ENCODE assay signal across 1 cellular context in the genomic region with DNA sequence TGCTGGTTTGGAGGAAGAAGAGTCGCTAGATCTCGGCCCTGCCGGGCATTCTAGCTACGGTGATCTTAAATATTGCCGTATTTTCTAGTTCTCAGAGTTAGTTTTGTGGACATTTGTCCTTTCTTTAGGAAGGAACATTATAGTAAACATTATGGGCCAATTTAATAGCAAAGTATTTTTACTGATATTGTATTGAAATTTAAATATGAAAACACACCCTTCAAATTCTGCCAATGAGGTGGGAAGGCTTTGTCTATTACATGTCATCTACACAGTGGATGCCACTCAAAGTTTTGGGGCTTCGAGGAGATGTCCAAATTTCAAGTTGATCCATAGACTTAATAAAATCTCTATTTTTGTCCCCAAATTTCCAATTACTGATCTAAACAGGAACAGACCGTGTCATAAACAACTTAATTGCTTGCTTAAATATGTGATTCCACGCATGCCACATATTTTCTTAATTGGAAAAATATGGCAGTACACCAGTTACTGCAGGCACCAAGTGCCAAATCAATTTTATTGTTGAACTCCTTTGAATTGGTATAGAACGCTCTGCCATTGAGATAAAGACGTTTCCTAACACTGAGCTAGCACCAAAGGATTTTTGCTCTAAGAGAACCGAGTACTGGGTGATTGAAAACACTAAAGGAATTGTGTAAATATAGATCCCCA.
TF ChIP-seq lines count a peak whose summit lies in the region.

No MANE protein-coding gene starts in this region.

TF ChIP-seq in IMR-90, 13 proteins besides CTCF, POLR2A, EP300 and RAD21:
- TF ChIP-seq, protein P1, sequence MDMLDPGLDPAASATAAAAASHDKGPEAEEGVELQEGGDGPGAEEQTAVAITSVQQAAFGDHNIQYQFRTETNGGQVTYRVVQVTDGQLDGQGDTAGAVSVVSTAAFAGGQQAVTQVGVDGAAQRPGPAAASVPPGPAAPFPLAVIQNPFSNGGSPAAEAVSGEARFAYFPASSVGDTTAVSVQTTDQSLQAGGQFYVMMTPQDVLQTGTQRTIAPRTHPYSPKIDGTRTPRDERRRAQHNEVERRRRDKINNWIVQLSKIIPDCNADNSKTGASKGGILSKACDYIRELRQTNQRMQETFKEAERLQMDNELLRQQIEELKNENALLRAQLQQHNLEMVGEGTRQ (IDR thresholded peaks at IDR 0.05; ENCODE audit: low read depth, low read length): no peak
- TF ChIP-seq CHD1 (IDR thresholded peaks at IDR 0.05; ENCODE audit: low read depth, low read length) (no peak), MXI1 (IDR thresholded peaks at IDR 0.05; ENCODE audit: borderline replicate concordance, low read depth, low read length) (no peak), MAFK (IDR thresholded peaks at IDR 0.05; ENCODE audit: low read depth, low read length) (no peak), RFX5 (IDR thresholded peaks at IDR 0.05; ENCODE audit: low read depth, low read length) (no peak), NFE2L2 (IDR thresholded peaks at IDR 0.05; ENCODE audit: low read depth, low read length) (no peak), CEBPB (IDR thresholded peaks at IDR 0.05; ENCODE audit: low read depth, low read length) (no peak), SMC3 (IDR thresholded peaks at IDR 0.05; ENCODE audit: low read depth, low read length) (no peak), MAZ (IDR thresholded peaks at IDR 0.05; ENCODE audit: borderline replicate concordance, low read depth, low read length) (no peak), FOS (IDR thresholded peaks at IDR 0.05; ENCODE audit: low read depth, low read length) (no peak), RCOR1 (IDR thresholded peaks at IDR 0.05; ENCODE audit: insufficient replicate concordance, low read length) (no peak), BHLHE40 (IDR thresholded peaks at IDR 0.05; ENCODE audit: low read depth, low read length) (no peak)
- TF ChIP-seq, protein P2, sequence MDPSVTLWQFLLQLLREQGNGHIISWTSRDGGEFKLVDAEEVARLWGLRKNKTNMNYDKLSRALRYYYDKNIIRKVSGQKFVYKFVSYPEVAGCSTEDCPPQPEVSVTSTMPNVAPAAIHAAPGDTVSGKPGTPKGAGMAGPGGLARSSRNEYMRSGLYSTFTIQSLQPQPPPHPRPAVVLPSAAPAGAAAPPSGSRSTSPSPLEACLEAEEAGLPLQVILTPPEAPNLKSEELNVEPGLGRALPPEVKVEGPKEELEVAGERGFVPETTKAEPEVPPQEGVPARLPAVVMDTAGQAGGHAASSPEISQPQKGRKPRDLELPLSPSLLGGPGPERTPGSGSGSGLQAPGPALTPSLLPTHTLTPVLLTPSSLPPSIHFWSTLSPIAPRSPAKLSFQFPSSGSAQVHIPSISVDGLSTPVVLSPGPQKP (IDR thresholded peaks at IDR 0.05; ENCODE audit: borderline replicate concordance, low read depth, low read length): no peak
